Comparison of ENCODE assay signal across 18 cellular contexts in the genomic region with DNA sequence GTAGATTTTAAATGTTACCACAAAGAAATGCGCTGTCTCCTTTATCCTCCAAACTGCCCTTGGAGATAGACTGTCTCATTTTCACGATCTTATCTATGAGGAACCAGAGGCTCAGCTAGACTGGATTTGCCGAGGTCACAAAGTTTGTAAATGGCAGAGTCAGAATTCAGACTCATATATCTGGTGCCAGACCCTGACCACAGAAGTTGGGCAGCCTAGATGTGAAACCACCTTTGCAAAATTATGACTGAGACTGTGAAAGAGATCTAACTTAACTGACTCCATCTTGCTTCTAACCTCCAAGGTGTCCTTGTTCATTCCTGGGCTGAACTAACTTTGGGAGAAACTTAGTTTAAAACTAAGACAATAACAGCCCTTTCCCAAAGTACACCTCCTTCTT. TPM values are rescaled to one million over a fixed set of nuclear protein-coding genes. Genes with fewer than 3 reads are reported as not detected.
A peak's percentile ranks its signal among the peaks of the same experiment; 100 is the strongest.
DNase-seq lines count a peak whose midpoint lies in the region; ATAC-seq and TF ChIP-seq lines count a peak whose summit lies in the region.
"Had no signal": no experiment of that assay in that cellular context is flagged by ENCODE, and none has a peak within 500 bp of the region (broad histone marks: within the 10 kb centered on the region; RNA-seq: fewer than 3 reads in every experiment).

No MANE protein-coding gene starts in this region.

- CTCF ChIA-PET in activated CD4-positive, alpha-beta memory T cell treated with anti-CD3 and anti-CD28 coated beads for 36 hours (lab: Charles Lee), result interaction anchor here (0.6 kb wide), 1 partner anchor 73 kb away, joined by 3 read pairs; no protein-coding TSS in a partner anchor

- TF ChIP-seq EP300 in stomach (IDR thresholded peaks at IDR 0.05), result no peak

- peaks cover 5 to 12% (median 8%) of the 10 kb centered on the region in 4 donors for H3K4me1 ChIP-seq in stomach
- H3K4me1 ChIP-seq: prostate gland had no signal

- no peak overlapping the region for H3K27ac Mint-ChIP-seq in activated naive CD4-positive, alpha-beta T cell treated with anti-CD3 and anti-CD28 coated beads, Interleukin-2, amount 50 U/mL, for 72 hours
- no peak overlapping the region for H3K27ac Mint-ChIP-seq in activated CD4-positive, alpha-beta memory T cell treated with anti-CD3 and anti-CD28 coated beads for 36 hours

- H3K4me1 Mint-ChIP-seq in activated CD4-positive, alpha-beta memory T cell treated with anti-CD3 and anti-CD28 coated beads for 36 hours (ENCODE audit: low read depth), result peaks cover 12% of the 10 kb centered on the region

- no peaks in the 10 kb centered on the region for H3K9me3 Mint-ChIP-seq in activated naive CD4-positive, alpha-beta T cell treated with anti-CD3 and anti-CD28 coated beads, Interleukin-2, amount 50 U/mL, for 72 hours
- H3K9me3 Mint-ChIP-seq in activated CD4-positive, alpha-beta memory T cell treated with anti-CD3 and anti-CD28 coated beads for 36 hours, result no peaks in the 10 kb centered on the region

- no peak for TF ChIP-seq POLR2A in stomach (IDR thresholded peaks at IDR 0.05)

- H3K36me3 Mint-ChIP-seq in activated naive CD4-positive, alpha-beta T cell treated with anti-CD3 and anti-CD28 coated beads, Interleukin-2, amount 50 U/mL, for 72 hours, result no peaks in the 10 kb centered on the region
- peaks cover 3% of the 10 kb centered on the region for H3K36me3 Mint-ChIP-seq in activated CD4-positive, alpha-beta memory T cell treated with anti-CD3 and anti-CD28 coated beads for 36 hours

- peak; percentile 57 to 79 for ATAC-seq in activated naive CD4-positive, alpha-beta T cell treated with anti-CD3 and anti-CD28 coated beads, Interleukin-2, amount 50 U/mL, for 72 hours
- peak; percentile 57 for ATAC-seq in stimulated activated naive CD8-positive, alpha-beta T cell treated with anti-CD3 and anti-CD28 coated beads, Interleukin-15, Interleukin-2, amounts not matched to agents 100 U/mL and 50 U/mL, for 24 hours
- ATAC-seq: left ventricle myocardium superior had no signal

- H3K27me3 ChIP-seq in stomach, result peaks cover 0 to 22% (median 11%) of the 10 kb centered on the region in 3 donors

- no peaks in the 10 kb centered on the region for H3K9me3 ChIP-seq in stomach
- H3K9me3 ChIP-seq: prostate gland, spleen had no signal

- H3K27me3 Mint-ChIP-seq in activated CD4-positive, alpha-beta memory T cell treated with anti-CD3 and anti-CD28 coated beads for 36 hours, result peaks cover 7% of the 10 kb centered on the region

- no peak for TF ChIP-seq CTCF in stomach (IDR thresholded peaks at IDR 0.05)

- WGBS in stomach, 5 donors, result 59 to 68% (median 62%) methylated on average over 3 of the region's 3 CpGs

- no peak for DNase-seq in activated naive CD4-positive, alpha-beta T cell treated with anti-CD3 and anti-CD28 coated beads, Interleukin-2, amount 50 U/mL, for 72 hours (ENCODE audit: low spot score in 2 of 2)
- DNase-seq in activated naive CD4-positive, alpha-beta T cell treated with anti-CD3 and anti-CD28 coated beads, Interleukin-2, amount 50 U/mL, for 16 hours, result no peak
- peak; percentile 55 to 74 for DNase-seq in NOMO-1 (lab: John Stamatoyannopoulos, UW; ENCODE audit: unreplicated experiment in 2 of 2)
- DNase-seq in activated CD4-positive, alpha-beta memory T cell treated with anti-CD3 and anti-CD28 coated beads for 36 hours, result peak; percentile 44
- no peak for DNase-seq in stimulated activated naive CD8-positive, alpha-beta T cell treated with anti-CD3 and anti-CD28 coated beads, Interleukin-15, Interleukin-2, amounts not matched to agents 100 U/mL and 50 U/mL, for 24 hours
- DNase-seq in stomach, result no peak
- no peak for DNase-seq in NCI-H526 treated with DMSO at 0.1 percent for 48 hours (lab: John Stamatoyannopoulos, UW)
- no peak for DNase-seq in G401 (ENCODE audit: low spot score)
- DNase-seq: amniotic stem cell, Kasumi-1, left ventricle myocardium superior, NCI-H1694 treated with DMSO at 0.1 percent for 48 hours, NCI-H446 treated with DMSO at 0.1 percent for 48 hours, spleen had no signal

- intact Hi-C loops in activated CD4-positive, alpha-beta memory T cell treated with anti-CD3 and anti-CD28 coated beads for 36 hours (cut with micrococcal nuclease), result no loop called here
- intact Hi-C loops in stomach (cut with DNase I; ENCODE audit: low total_unique reads), result no loop called here

- no peak overlapping the region for H3K4me3 Mint-ChIP-seq in activated CD4-positive, alpha-beta memory T cell treated with anti-CD3 and anti-CD28 coated beads for 36 hours

- no peak overlapping the region for H3K27ac ChIP-seq in stomach
- H3K27ac ChIP-seq: prostate gland had no signal

- no peaks in the 10 kb centered on the region for H3K36me3 ChIP-seq in stomach
- H3K36me3 ChIP-seq: prostate gland had no signal

- POLR2A ChIA-PET in activated CD4-positive, alpha-beta memory T cell treated with anti-CD3 and anti-CD28 coated beads for 36 hours (lab: Charles Lee), result no interaction called here

- in situ Hi-C loops in G401 (cut with HindIII; ENCODE audit: low sequenced_read_pairs), result no loop called here

- no peak overlapping the region for H3K4me3 ChIP-seq in stomach
- H3K4me3 ChIP-seq: prostate gland, spleen had no signal

RNA-seq across cellular contexts. Expression of a gene that starts 14.1 kb away (rescaled TPM):
- total RNA-seq in activated naive CD4-positive, alpha-beta T cell treated with anti-CD3 and anti-CD28 coated beads, Interleukin-2, amount 50 U/mL, for 72 hours, result under 1 TPM in 1 of 2 donors, not detected in 1; 0.05 TPM
- total RNA-seq in activated CD4-positive, alpha-beta memory T cell treated with anti-CD3 and anti-CD28 coated beads for 36 hours, result not detected
- under 1 TPM in 1 of 5 donors, not detected in 4; 0.18 TPM for total RNA-seq in stomach
- polyA plus RNA-seq in stomach, result under 1 TPM in 1 of 3 donors, not detected in 2; 0.23 TPM
- not detected in 2 replicates for total RNA-seq in G401 (2014; rRNA removed; shearing (Covaris generic))
- total RNA-seq: cerebellum, left ventricle myocardium superior, myocyte, prostate gland had no signal
- polyA plus RNA-seq: AG04450 had no signal

RNA-seq across cellular contexts. Expression of a gene that starts 31.0 kb away (rescaled TPM):
- 1 to 10 TPM; 4.3 to 6.4 TPM for total RNA-seq in activated naive CD4-positive, alpha-beta T cell treated with anti-CD3 and anti-CD28 coated beads, Interleukin-2, amount 50 U/mL, for 72 hours
- 1 to 10 TPM; 5.3 to 5.4 TPM for total RNA-seq in activated CD4-positive, alpha-beta memory T cell treated with anti-CD3 and anti-CD28 coated beads for 36 hours
- total RNA-seq in stomach, result 10 to 100 TPM in 3 of 5 donors, 1 to 10 TPM in 2; 4.1 to 80.0 (median 29.0) TPM
- polyA plus RNA-seq in stomach, result 10 to 100 TPM; 12.4 to 27.3 (median 18.6) TPM
- 79.4 and 84.1 TPM in 2 replicates for total RNA-seq in G401 (2014; rRNA removed; shearing (Covaris generic))

Comparison
In these comparisons a context has a peak if more than half of its experiments do, and no peak if none do; other contexts are left out.
1. DNase-seq: peak in NOMO-1 (2 of 2) and activated CD4-positive, alpha-beta memory T cell treated with anti-CD3 and anti-CD28 coated beads for 36 hours (single experiment); none in activated naive CD4-positive, alpha-beta T cell treated with anti-CD3 and anti-CD28 coated beads, Interleukin-2, amount 50 U/mL, for 72 hours (0 of 2), activated naive CD4-positive, alpha-beta T cell treated with anti-CD3 and anti-CD28 coated beads, Interleukin-2, amount 50 U/mL, for 16 hours (single experiment), stimulated activated naive CD8-positive, alpha-beta T cell treated with anti-CD3 and anti-CD28 coated beads, Interleukin-15, Interleukin-2, amounts not matched to agents 100 U/mL and 50 U/mL, for 24 hours (single experiment), stomach (single experiment), NCI-H526 treated with DMSO at 0.1 percent for 48 hours (single experiment) and G401 (single experiment).